Comparison of ENCODE assay signal across 8 cellular contexts in the genomic region with DNA sequence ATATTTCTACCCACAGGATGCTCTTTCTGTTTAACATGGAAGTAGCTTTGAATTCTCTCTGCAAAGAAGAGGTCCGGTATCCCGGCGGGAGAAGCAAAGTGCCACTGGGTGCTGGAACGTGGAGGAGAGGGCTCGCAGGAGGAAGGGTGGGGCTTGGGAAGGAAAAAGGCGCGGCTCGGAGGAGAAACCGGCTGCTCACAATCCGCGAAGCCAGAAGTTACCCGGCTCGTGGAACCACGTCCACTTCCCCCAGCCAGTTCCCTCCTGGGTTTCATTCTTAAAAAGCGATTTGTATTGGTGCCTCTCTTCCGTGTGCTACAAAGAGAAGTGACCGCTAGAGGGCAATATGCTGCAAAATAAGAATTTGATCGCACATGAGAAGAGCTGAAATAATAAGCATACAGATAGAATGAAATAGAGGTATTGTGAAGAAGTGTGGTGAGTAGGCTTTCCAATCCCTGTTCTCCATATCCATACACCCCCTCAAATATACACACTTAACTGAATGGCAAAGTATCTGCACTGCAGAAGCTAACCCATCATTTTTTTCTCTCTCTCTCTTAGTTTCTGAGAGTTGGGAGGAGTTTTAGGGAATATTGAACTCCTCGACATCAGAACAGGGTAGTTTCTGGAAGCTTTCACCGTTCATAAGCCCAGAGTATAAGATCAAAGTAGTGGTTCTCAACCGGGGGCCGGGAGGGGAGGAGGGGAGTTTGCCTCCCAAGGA. TPM values are rescaled to one million over a fixed set of nuclear protein-coding genes. Genes with fewer than 3 reads are reported as not detected.
DNase-seq lines count a peak whose midpoint lies in the region; ATAC-seq and TF ChIP-seq lines count a peak whose summit lies in the region.

No MANE protein-coding gene starts in this region.

- H3K4me2 ChIP-seq in mesenchymal stem cell (ENCODE audit: low read length, poor library complexity, severe bottlenecking), result peak overlapping the region; percentile 98

- intact Hi-C loops in activated CD8-positive, alpha-beta T cell treated with anti-CD3 and anti-CD28 coated beads for 36 hours (cut with micrococcal nuclease), result no loop called here

- H3K18ac ChIP-seq in mesenchymal stem cell (ENCODE audit: low read depth in 1 of 2, low read length in 2 of 2), result no peak overlapping the region

- no peaks in the 10 kb centered on the region for H3K4me1 ChIP-seq in endodermal cell (ENCODE audit: control insufficient read depth, insufficient read depth, low read length)
- no peaks in the 10 kb centered on the region for H3K4me1 ChIP-seq in mesenchymal stem cell (ENCODE audit: control insufficient read depth, insufficient read depth, low read depth, low read length)

- H3K36me3 ChIP-seq in endodermal cell (ENCODE audit: control insufficient read depth, insufficient read depth, low read length) (no peaks in the 10 kb centered on the region), mesenchymal stem cell (ENCODE audit: control insufficient read depth in 1 of 2, insufficient read depth in 2 of 2, low read depth in 1 of 2, low read length in 2 of 2) (no peaks in the 10 kb centered on the region)

- CTCF ChIA-PET in activated CD8-positive, alpha-beta T cell treated with anti-CD3 and anti-CD28 coated beads for 36 hours (lab: Charles Lee), result interaction anchor here (0.6 to 9.8 kb wide), 58 partner anchors 9 to 995 kb away, joined by 3 to 331 read pairs (median 4); a partner anchor contains a TSS

- peak overlapping the region; percentile 84 for H4K8ac ChIP-seq in mesenchymal stem cell (ENCODE audit: low read length)

- no peak overlapping the region for H4K91ac ChIP-seq in mesenchymal stem cell (ENCODE audit: low read length)

- peak; percentile 88 for ATAC-seq in activated CD8-positive, alpha-beta T cell treated with anti-CD3 and anti-CD28 coated beads for 36 hours

- no peak overlapping the region for H3K4ac ChIP-seq in mesenchymal stem cell (ENCODE audit: low read depth in 1 of 2, low read length in 2 of 2)

- peak overlapping the region; percentile 70 for H3K4me3 ChIP-seq in endodermal cell (ENCODE audit: low read length)
- peak overlapping the region; percentile 57 to 85 for H3K4me3 ChIP-seq in mesenchymal stem cell (ENCODE audit: insufficient read depth in 1 of 2, low read depth in 1 of 2, low read length in 2 of 2)

- peaks cover 6% of the 10 kb centered on the region for H3K27me3 Mint-ChIP-seq in activated CD8-positive, alpha-beta T cell treated with anti-CD3 and anti-CD28 coated beads for 36 hours
- H3K27me3 Mint-ChIP-seq in endodermal cell (ENCODE audit: insufficient read depth), result peaks cover 24% of the 10 kb centered on the region

- H3K23ac ChIP-seq in mesenchymal stem cell (ENCODE audit: low read length in 2 of 2), result no peak overlapping the region

- H2AK5ac ChIP-seq in mesenchymal stem cell (ENCODE audit: low read length, severe bottlenecking), result no peak overlapping the region

- H3K36me3 Mint-ChIP-seq in activated CD8-positive, alpha-beta T cell treated with anti-CD3 and anti-CD28 coated beads for 36 hours (ENCODE audit: low read depth), result no peaks in the 10 kb centered on the region
- no peaks in the 10 kb centered on the region for H3K36me3 Mint-ChIP-seq in endodermal cell (ENCODE audit: low read depth)

- peak; percentile 84 for DNase-seq in COLO829 (ENCODE audit: low spot score)
- DNase-seq in GM20000 (ENCODE audit: low spot score), result peak; percentile 81
- DNase-seq in HS-27A (ENCODE audit: low read depth), result peak; percentile 56
- DNase-seq in NCI-H82 (lab: John Stamatoyannopoulos, UW), result peak; percentile 90
- DNase-seq in activated CD8-positive, alpha-beta T cell treated with anti-CD3 and anti-CD28 coated beads for 36 hours, result peak; percentile 67
- peak; percentile 84 for DNase-seq in endodermal cell
- DNase-seq in mesenchymal stem cell, result peak; percentile 82
- peak; percentile 22 for DNase-seq in stimulated activated CD8-positive, alpha-beta memory T cell treated with anti-CD3 and anti-CD28 coated beads, Interleukin-4, amount 100 ng/mL, for 24 hours (ENCODE audit: low read depth)

- H3K9ac ChIP-seq in endodermal cell (ENCODE audit: extremely low read depth, low read length, poor library complexity, severe bottlenecking) (no peak overlapping the region), mesenchymal stem cell (ENCODE audit: low read length) (peak overlapping the region; percentile 82)

- H2BK5ac ChIP-seq in mesenchymal stem cell (ENCODE audit: low read depth, low read length, poor library complexity, severe bottlenecking), result no peak overlapping the region

- TF ChIP-seq CTCF in GM20000 (IDR thresholded peaks at IDR 0.05; ENCODE audit: extremely low read depth, missing control alignments) (peak; percentile 90), endodermal cell (conservative IDR thresholded peaks at IDR 0.05) (peak; percentile 91)
- TF ChIP-seq CTCF in activated CD8-positive, alpha-beta T cell treated with anti-CD3 and anti-CD28 coated beads for 36 hours (IDR thresholded peaks at IDR 0.05), result peak; percentile 75

- peaks cover 20% of the 10 kb centered on the region for H3K4me1 Mint-ChIP-seq in activated CD8-positive, alpha-beta T cell treated with anti-CD3 and anti-CD28 coated beads for 36 hours (ENCODE audit: low read depth)
- H3K4me1 Mint-ChIP-seq in endodermal cell, result peaks cover 6% of the 10 kb centered on the region

- peak overlapping the region; percentile 54 for H2BK120ac ChIP-seq in mesenchymal stem cell (ENCODE audit: low read depth, low read length)

- POLR2A ChIA-PET in activated CD8-positive, alpha-beta T cell treated with anti-CD3 and anti-CD28 coated beads for 36 hours (lab: Charles Lee), result no interaction called here

- no peaks in the 10 kb centered on the region for H3K79me1 ChIP-seq in mesenchymal stem cell (replicated peaks; ENCODE audit: low read length, poor library complexity, severe bottlenecking)

- H3K27ac ChIP-seq in endodermal cell (ENCODE audit: low read depth, low read length) (no peak overlapping the region), mesenchymal stem cell (ENCODE audit: low read length, poor library complexity, severe bottlenecking) (no peak overlapping the region)

- H2BK15ac ChIP-seq in mesenchymal stem cell (ENCODE audit: low read depth, poor library complexity, severe bottlenecking), result peak overlapping the region; percentile 26

- H3K9me3 ChIP-seq in endodermal cell (ENCODE audit: control insufficient read depth, low read length) (no peaks in the 10 kb centered on the region), mesenchymal stem cell (ENCODE audit: control insufficient read depth, low read length) (no peaks in the 10 kb centered on the region)

- no peaks in the 10 kb centered on the region for H3K9me3 Mint-ChIP-seq in activated CD8-positive, alpha-beta T cell treated with anti-CD3 and anti-CD28 coated beads for 36 hours
- no peaks in the 10 kb centered on the region for H3K9me3 Mint-ChIP-seq in endodermal cell

- H3K27me3 ChIP-seq in endodermal cell (ENCODE audit: control insufficient read depth, insufficient read depth, low read length, poor library complexity, severe bottlenecking) (peaks cover 18% of the 10 kb centered on the region), mesenchymal stem cell (ENCODE audit: control insufficient read depth in 1 of 2, insufficient read depth in 1 of 2, low read length in 2 of 2) (peaks cover 8 to 15% of the 10 kb centered on the region in 2 experiments)

- H3K27ac Mint-ChIP-seq in activated CD8-positive, alpha-beta T cell treated with anti-CD3 and anti-CD28 coated beads for 36 hours, result peak overlapping the region; percentile 51
- peak overlapping the region; percentile 64 for H3K27ac Mint-ChIP-seq in endodermal cell

- H2BK12ac ChIP-seq in mesenchymal stem cell (ENCODE audit: low read length in 2 of 2), result peak overlapping the region in 1 of 2 experiments; percentile 57

- peak overlapping the region; percentile 78 for H3K4me3 Mint-ChIP-seq in activated CD8-positive, alpha-beta T cell treated with anti-CD3 and anti-CD28 coated beads for 36 hours
- peak overlapping the region; percentile 65 for H3K4me3 Mint-ChIP-seq in endodermal cell

- H2AFZ ChIP-seq in mesenchymal stem cell (ENCODE audit: low read depth, low read length), result no peak overlapping the region

- no peak overlapping the region for H3K14ac ChIP-seq in mesenchymal stem cell (ENCODE audit: low read length in 2 of 2)

- 28% methylated on average over 22 of the region's 22 CpGs; no CpG with 5 or more reads in 1 of the 2 experiments for WGBS in endodermal cell (ENCODE audit: insufficient coverage in 1 of 2, insufficient read length in 1 of 2), 2 experiments
- 17% methylated on average over 15 of the region's 22 CpGs for WGBS in mesenchymal stem cell

RNA-seq across cellular contexts. Expression of a gene that starts 31.1 kb away (rescaled TPM):
- total RNA-seq in activated CD8-positive, alpha-beta T cell treated with anti-CD3 and anti-CD28 coated beads for 36 hours, result not detected
- 1 to 10 TPM; 1.6 to 3.3 TPM for total RNA-seq in endodermal cell
- 17.3 TPM for polyA plus RNA-seq in endodermal cell (2013, experiment 1 of 2)
- polyA plus RNA-seq in endodermal cell (2013, experiment 2 of 2), result 19.1 TPM
- polyA plus RNA-seq in mesenchymal stem cell (2013, experiment 1 of 2), result 6.3 TPM
- 6.2 TPM for polyA plus RNA-seq in mesenchymal stem cell (2013, experiment 2 of 2)

Comparison
In these comparisons a context has a peak if more than half of its experiments do, and no peak if none do; other contexts are left out.
1. DNase-seq: peak in every context shown above with its lines; median percentile 90 in NCI-H82; 84 in COLO829; 84 in endodermal cell; 82 in mesenchymal stem cell; 81 in GM20000; 67 in activated CD8-positive, alpha-beta T cell treated with anti-CD3 and anti-CD28 coated beads for 36 hours; 56 in HS-27A; 22 in stimulated activated CD8-positive, alpha-beta memory T cell treated with anti-CD3 and anti-CD28 coated beads, Interleukin-4, amount 100 ng/mL, for 24 hours.